Comparison of ENCODE assay signal across 18 cellular contexts in genomic region chr7:134784251-134785049, GRCh38. TPM values are rescaled to one million over a fixed set of nuclear protein-coding genes. Genes with fewer than 3 reads are reported as not detected.
DNase-seq lines count a peak whose midpoint lies in the region; ATAC-seq, FAIRE-seq and TF ChIP-seq lines count a peak whose summit lies in the region.
"Had no signal": no experiment of that assay in that cellular context is flagged by ENCODE, and none has a peak within 500 bp of the region (broad histone marks: within the 10 kb centered on the region; RNA-seq: fewer than 3 reads in every experiment).

No MANE protein-coding gene starts in this region.

- in situ Hi-C loops in gastrocnemius medialis (cut with MboI; ENCODE audit: low sequenced_read_pairs in 4 of 4): no loop called here

- H3K36me3 ChIP-seq in adipocyte (ENCODE audit: control insufficient read depth, insufficient read depth, low read length, severe bottlenecking): peaks cover 20% of the 10 kb centered on the region
- H3K36me3 ChIP-seq in gastrocnemius medialis: no peaks in the 10 kb centered on the region
- H3K36me3 ChIP-seq: WERI-Rb-1 had no signal

- H3K27me3 ChIP-seq in adipocyte (replicated peaks; ENCODE audit: control insufficient read depth, insufficient read depth, low read length): no peaks in the 10 kb centered on the region
- no peaks in the 10 kb centered on the region for H3K27me3 ChIP-seq in gastrocnemius medialis

- H3K4me3 ChIP-seq in adipocyte (ENCODE audit: low read length) (peak overlapping the region; percentile 3), fibroblast of villous mesenchyme (ENCODE audit: low read depth, low read length) (peak overlapping the region; percentile 100), gastrocnemius medialis (no peak overlapping the region)
- H3K4me3 ChIP-seq: GM23338 had no signal

- H3K27ac ChIP-seq in gastrocnemius medialis: peak overlapping the region; percentile 5 to 78 (median 24)
- H3K27ac ChIP-seq: HL-60, WERI-Rb-1 had no signal

- H3K9me3 ChIP-seq in adipocyte (ENCODE audit: control insufficient read depth, low read length) (no peaks in the 10 kb centered on the region), gastrocnemius medialis (no peaks in the 10 kb centered on the region)

- H3K4me1 ChIP-seq in adipocyte (ENCODE audit: control insufficient read depth, insufficient read depth, low read length): peaks cover 36% of the 10 kb centered on the region
- H3K4me1 ChIP-seq in gastrocnemius medialis: peaks cover 0 to 12% of the 10 kb centered on the region in 2 donors

- ATAC-seq in gastrocnemius medialis (no peak), HG03045 (IDR thresholded peaks at IDR 0.05; ENCODE audit: unreplicated experiment) (no peak)
- ATAC-seq: activated T-cell treated with anti-CD3 and anti-CD28 coated beads, Interleukin-2, amount 50 U/mL, for 4 hours; GM23338 had no signal

- TF ChIP-seq POLR2A in gastrocnemius medialis (IDR thresholded peaks at IDR 0.05) (no peak), H54 (IDR thresholded peaks at IDR 0.05; ENCODE audit: low read depth, low read length) (no peak)

- TF ChIP-seq CTCF in fibroblast of villous mesenchyme (IDR thresholded peaks at IDR 0.05; ENCODE audit: insufficient read depth, low read depth, low read length) (no peak), gastrocnemius medialis (IDR thresholded peaks at IDR 0.05 in 4 of 5, conservative IDR thresholded peaks at IDR 0.05 in 1 of 5) (no peak)

- FAIRE-seq in H54 (lab: Jason Lieb, UNC): no peak
- FAIRE-seq: GM18507 had no signal

- intact Hi-C loops in gastrocnemius medialis (cut with DNase I; ENCODE audit: low total_unique reads): no loop called here

- peak; percentile 51 for DNase-seq in EH (ENCODE audit: low read depth)
- DNase-seq in adipocyte (ENCODE audit: low read depth): no peak
- peak; percentile 44 for DNase-seq in fibroblast of villous mesenchyme (ENCODE audit: low read depth)
- DNase-seq in gastrocnemius medialis: no peak
- no peak for DNase-seq in stimulated activated naive CD4-positive, alpha-beta T cell (lab: John Stamatoyannopoulos, UW)
- no peak for DNase-seq in H54 (ENCODE audit: insufficient read length, low spot score)
- DNase-seq in activated CD8-positive, alpha-beta memory T cell treated with anti-CD3 and anti-CD28 coated beads, Interleukin-2, amount 50 U/mL, for 4 hours: no peak
- DNase-seq: activated CD4-positive, alpha-beta memory T cell treated with anti-CD3 and anti-CD28 coated beads for 36 hours; activated naive CD4-positive, alpha-beta T cell treated with anti-CD3 and anti-CD28 coated beads, Interleukin-2, amount 10 ng/mL, durations not matched to agents 7 days and 5 days; activated T-cell treated with anti-CD3 and anti-CD28 coated beads, Interleukin-2, amount 50 U/mL, for 4 hours; DND-41; NCI-H2029 treated with DMSO at 0.1 percent for 48 hours; SHP77; WERI-Rb-1 had no signal

- no peak overlapping the region for H3K9ac ChIP-seq in adipocyte (ENCODE audit: low read length)

RNA-seq across cellular contexts. Expression of gene CALD1, which starts 5.0 kb away (rescaled TPM):
- total RNA-seq in fibroblast of villous mesenchyme: 1,676 and 3,507 TPM in 2 replicates
- 10 to 100 TPM; 25.9 to 43.2 (median 32.3) TPM for total RNA-seq in gastrocnemius medialis

Comparison
In these comparisons a context has a peak if more than half of its experiments do, and no peak if none do; other contexts are left out.
1. DNase-seq: peak in EH (single experiment) and fibroblast of villous mesenchyme (single experiment); none in adipocyte (single experiment), gastrocnemius medialis (0 of 2), stimulated activated naive CD4-positive, alpha-beta T cell (0 of 6), H54 (single experiment) and activated CD8-positive, alpha-beta memory T cell treated with anti-CD3 and anti-CD28 coated beads, Interleukin-2, amount 50 U/mL, for 4 hours (single experiment).
2. H3K4me3 ChIP-seq: peak in adipocyte (single experiment) and fibroblast of villous mesenchyme (single experiment); none in gastrocnemius medialis (0 of 4).
3. RNA of gene CALD1, which starts 5.0 kb away (total RNA-seq): 1,676 to 3,507 TPM in fibroblast of villous mesenchyme; 25.9 to 43.2 TPM in gastrocnemius medialis; every median in the first group is over 10 times any median in the second.